ENCODE assay signal across 25 cellular contexts in genomic region chr18:78773819-78774218, GRCh38.
"Had no signal": no experiment of that assay in that cellular context is flagged by ENCODE, and none has a peak within 500 bp of the region (broad histone marks: within the 10 kb centered on the region; RNA-seq: fewer than 3 reads in every experiment).

No MANE protein-coding gene starts in this region.

- H3K27ac Mint-ChIP-seq: naive thymus-derived CD4-positive, alpha-beta T cell; natural killer cell treated with Interleukin-12 subunit alpha and Interleukin-12 subunit beta and Interleukin-15 and Interleukin-18, amount 100 ng/mL, for 72 hours; progenitor cell of endocrine pancreas; stimulated activated effector memory CD8-positive, alpha-beta T cell treated with anti-CD3 and anti-CD28 coated beads, Interleukin-12 subunit alpha, Interleukin-12 subunit beta, amount 100 ng/mL, for 72 hours; stimulated activated naive CD8-positive, alpha-beta T cell treated with anti-CD3 and anti-CD28 coated beads, Interleukin-15, Interleukin-2, amounts not matched to agents 100 ng/mL and 50 ng/mL, for 24 hours had no signal

- ATAC-seq: heart right ventricle; naive thymus-derived CD4-positive, alpha-beta T cell; right lobe of liver; stimulated activated effector memory CD8-positive, alpha-beta T cell treated with anti-CD3 and anti-CD28 coated beads, Interleukin-12 subunit alpha, Interleukin-12 subunit beta, amount 100 ng/mL, for 72 hours had no signal

- H3K4me2 ChIP-seq: hepatocyte had no signal

- H3K27ac ChIP-seq: heart right ventricle, hepatocyte, left ventricle myocardium inferior, neutrophil, parathyroid adenoma, right atrium auricular region, right lobe of liver, spleen, transverse colon, upper lobe of left lung had no signal

- H2AFZ ChIP-seq: hepatocyte, parathyroid adenoma had no signal

- H3K4me1 Mint-ChIP-seq: naive thymus-derived CD4-positive, alpha-beta T cell; stimulated activated effector memory CD8-positive, alpha-beta T cell treated with anti-CD3 and anti-CD28 coated beads, Interleukin-12 subunit alpha, Interleukin-12 subunit beta, amount 100 ng/mL, for 72 hours had no signal

- H3K9me3 Mint-ChIP-seq: natural killer cell treated with Interleukin-12 subunit alpha and Interleukin-12 subunit beta and Interleukin-15 and Interleukin-18, amount 100 ng/mL, for 72 hours; stimulated activated effector memory CD8-positive, alpha-beta T cell treated with anti-CD3 and anti-CD28 coated beads, Interleukin-12 subunit alpha, Interleukin-12 subunit beta, amount 100 ng/mL, for 72 hours; stimulated activated naive CD8-positive, alpha-beta T cell treated with anti-CD3 and anti-CD28 coated beads, Interleukin-15, Interleukin-2, amounts not matched to agents 100 ng/mL and 50 ng/mL, for 24 hours had no signal

- H3K27me3 Mint-ChIP-seq: natural killer cell treated with Interleukin-12 subunit alpha and Interleukin-12 subunit beta and Interleukin-15 and Interleukin-18, amount 100 ng/mL, for 72 hours had no signal

- H3K36me3 Mint-ChIP-seq: naive thymus-derived CD4-positive, alpha-beta T cell; natural killer cell treated with Interleukin-12 subunit alpha and Interleukin-12 subunit beta and Interleukin-15 and Interleukin-18, amount 100 ng/mL, for 72 hours; stimulated activated effector memory CD8-positive, alpha-beta T cell treated with anti-CD3 and anti-CD28 coated beads, Interleukin-12 subunit alpha, Interleukin-12 subunit beta, amount 100 ng/mL, for 72 hours had no signal

- H3K36me3 ChIP-seq: heart right ventricle, left ventricle myocardium inferior, neutrophil, right atrium auricular region, right lobe of liver, spleen, transverse colon, upper lobe of left lung had no signal

- DNase-seq: heart right ventricle; islet precursor cell; left ventricle myocardium inferior; mesendoderm; midbrain; mucosa of descending colon; naive thymus-derived CD4-positive, alpha-beta T cell; occipital lobe; small intestine; spleen; stimulated activated CD4-positive, alpha-beta T cell treated with anti-CD3 and anti-CD28 coated beads, Interleukin-4, amount 100 ng/mL, for 24 hours; stimulated activated naive CD4-positive, alpha-beta T cell; substantia nigra; transverse colon; upper lobe of left lung had no signal

- H3K27me3 ChIP-seq: hepatocyte, right atrium auricular region, right lobe of liver, transverse colon had no signal

- H3K4me3 Mint-ChIP-seq: naive thymus-derived CD4-positive, alpha-beta T cell; natural killer cell treated with Interleukin-12 subunit alpha and Interleukin-12 subunit beta and Interleukin-15 and Interleukin-18, amount 100 ng/mL, for 72 hours; stimulated activated effector memory CD8-positive, alpha-beta T cell treated with anti-CD3 and anti-CD28 coated beads, Interleukin-12 subunit alpha, Interleukin-12 subunit beta, amount 100 ng/mL, for 72 hours; stimulated activated naive CD8-positive, alpha-beta T cell treated with anti-CD3 and anti-CD28 coated beads, Interleukin-15, Interleukin-2, amounts not matched to agents 100 ng/mL and 50 ng/mL, for 24 hours had no signal

- H3K4me3 ChIP-seq: heart right ventricle, hepatocyte, left ventricle myocardium inferior, lung, mucosa of descending colon, right atrium auricular region, right lobe of liver, spleen, transverse colon, upper lobe of left lung had no signal

- H3K4me1 ChIP-seq: heart right ventricle, left ventricle myocardium inferior, parathyroid adenoma, right atrium auricular region, right lobe of liver, spleen, transverse colon, upper lobe of left lung had no signal

- H3K9ac ChIP-seq: parathyroid adenoma had no signal

- H3K9me3 ChIP-seq: heart right ventricle, left ventricle myocardium inferior, mucosa of descending colon, neutrophil, right atrium auricular region, right lobe of liver, spleen, transverse colon, upper lobe of left lung had no signal
